ENCODE assay signal across 8 cellular contexts in the genomic region with DNA sequence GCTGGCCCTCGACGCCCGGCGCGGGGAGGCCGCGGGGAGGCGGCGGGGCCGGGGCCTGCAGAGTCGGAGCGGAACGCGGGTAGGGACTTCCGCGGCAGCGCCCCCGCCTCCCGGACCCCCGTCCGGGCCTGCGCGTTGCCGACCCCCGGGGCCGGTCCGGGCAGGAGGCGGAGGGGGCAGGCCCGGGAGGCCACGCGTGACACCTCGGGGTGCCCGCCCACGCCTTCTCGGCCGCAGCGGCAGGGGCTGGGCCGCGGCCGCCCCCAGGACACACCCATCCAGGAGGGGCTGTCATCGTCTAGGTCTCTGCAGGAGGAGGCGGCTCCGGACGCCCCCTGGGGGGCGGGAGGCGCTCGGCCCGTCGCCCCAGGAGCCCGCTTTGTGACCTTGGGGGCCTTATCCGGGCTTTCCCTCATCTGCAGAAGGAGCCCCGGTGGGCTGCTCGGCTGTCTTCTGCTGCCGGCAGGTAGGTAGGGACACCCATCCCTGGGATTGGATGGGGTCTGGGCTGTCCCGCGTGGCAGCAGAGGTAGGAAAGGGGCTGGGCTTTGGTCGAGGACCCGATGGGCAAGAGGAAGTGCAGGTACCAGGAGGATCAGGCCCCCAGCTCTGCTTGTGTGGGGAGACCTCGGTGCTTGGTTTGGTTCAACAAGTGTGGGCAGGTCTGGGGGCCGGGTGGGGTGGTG. TPM values are rescaled to one million over a fixed set of nuclear protein-coding genes. Genes with fewer than 3 reads are reported as not detected.
A peak's percentile ranks its signal among the peaks of the same experiment; 100 is the strongest.
DNase-seq lines count a peak whose midpoint lies in the region; ATAC-seq, FAIRE-seq and TF ChIP-seq lines count a peak whose summit lies in the region.

No MANE protein-coding gene starts in this region.

- peak overlapping the region; percentile 82 for H3K9ac ChIP-seq in skeletal muscle satellite cell (ENCODE audit: low read depth, low read length)

- H3K4me3 ChIP-seq in BE2C (ENCODE audit: low read depth, low read length) (peak overlapping the region; percentile 62), skeletal muscle satellite cell (ENCODE audit: low read length) (peak overlapping the region; percentile 76)

- peak overlapping the region; percentile 98 for H3K4me2 ChIP-seq in skeletal muscle satellite cell (ENCODE audit: low read length)

- H3K9me3 ChIP-seq in BE2C (no peaks in the 10 kb centered on the region; the same call in 1 of the 2 replicates), skeletal muscle satellite cell (replicated peaks; ENCODE audit: low read length) (no peaks in the 10 kb centered on the region)

- H3K27me3 ChIP-seq in BE2C (no peaks in the 10 kb centered on the region), skeletal muscle satellite cell (ENCODE audit: control insufficient read depth, insufficient read depth, low read length) (no peaks in the 10 kb centered on the region)

- H3K36me3 ChIP-seq in BE2C (peaks cover 37% of the 10 kb centered on the region), skeletal muscle satellite cell (ENCODE audit: insufficient read depth, low read length) (peaks cover 29% of the 10 kb centered on the region)

- ATAC-seq in GM18867 (IDR thresholded peaks at IDR 0.05; ENCODE audit: unreplicated experiment) (peak; percentile 80), HG03095 (IDR thresholded peaks at IDR 0.05; ENCODE audit: unreplicated experiment) (peak; percentile 69), left ventricle myocardium superior (peak; percentile 24)

- H3K4me1 ChIP-seq in BE2C (no peaks in the 10 kb centered on the region), skeletal muscle satellite cell (ENCODE audit: control insufficient read depth, insufficient read depth, low read length) (peaks cover 15% of the 10 kb centered on the region)

- DNase-seq in BE2C (peak; percentile 59), RCC 7860 (ENCODE audit: low spot score) (peak; percentile 18), activated gamma-delta T cell treated with Interleukin-2 at 50 U/mL for 16 hours (peak; percentile 63), left ventricle myocardium superior (peak; percentile 58), hippocampal formation (lab: John Stamatoyannopoulos, UW) (no peak)

- FAIRE-seq in RCC 7860 (lab: Jason Lieb, UNC), result no peak

- TF ChIP-seq CTCF in BE2C (IDR thresholded peaks at IDR 0.05; ENCODE audit: low read depth, low read length), result peak; percentile 39

- intact Hi-C loops in left ventricle myocardium superior (cut with micrococcal nuclease), result no loop called here

RNA-seq across cellular contexts. Expression of a gene that starts 0.6 kb away (rescaled TPM):
- 58.5 TPM for polyA plus RNA-seq in BE2C (2012; ENCODE audit: insufficient read depth, insufficient read length, low read depth)
- 20.7 TPM for total RNA-seq in left ventricle myocardium superior
- total RNA-seq in skeletal muscle satellite cell (2012; rRNA removed), result 9.6 and 10.3 TPM in 2 replicates

RNA-seq across cellular contexts. Expression of a gene that starts 22.3 kb away (rescaled TPM):
- polyA plus RNA-seq in BE2C (2012; ENCODE audit: insufficient read depth, insufficient read length, low read depth), result 3.6 TPM
- 11.1 TPM for total RNA-seq in left ventricle myocardium superior
- under 0.01 and 0.22 TPM in 2 replicates for total RNA-seq in skeletal muscle satellite cell (2012; rRNA removed)

RNA-seq across cellular contexts. Expression of a gene that starts 47.9 kb away (rescaled TPM):
- 158 TPM for polyA plus RNA-seq in BE2C (2012; ENCODE audit: insufficient read depth, insufficient read length, low read depth)
- 16.9 TPM for total RNA-seq in left ventricle myocardium superior
- 7.1 and 14.2 TPM in 2 replicates for total RNA-seq in skeletal muscle satellite cell (2012; rRNA removed)

Comparison
In these comparisons a context has a peak if more than half of its experiments do, and no peak if none do; other contexts are left out.
1. DNase-seq: peak in BE2C (single experiment), RCC 7860 (single experiment), activated gamma-delta T cell treated with Interleukin-2 at 50 U/mL for 16 hours (single experiment) and left ventricle myocardium superior (single experiment); none in hippocampal formation (0 of 2).
2. ATAC-seq: peak in every context shown above with its lines; median percentile 80 in GM18867; 69 in HG03095; 24 in left ventricle myocardium superior.